Comparison of ENCODE assay signal across 30 cellular contexts in the genomic region with DNA sequence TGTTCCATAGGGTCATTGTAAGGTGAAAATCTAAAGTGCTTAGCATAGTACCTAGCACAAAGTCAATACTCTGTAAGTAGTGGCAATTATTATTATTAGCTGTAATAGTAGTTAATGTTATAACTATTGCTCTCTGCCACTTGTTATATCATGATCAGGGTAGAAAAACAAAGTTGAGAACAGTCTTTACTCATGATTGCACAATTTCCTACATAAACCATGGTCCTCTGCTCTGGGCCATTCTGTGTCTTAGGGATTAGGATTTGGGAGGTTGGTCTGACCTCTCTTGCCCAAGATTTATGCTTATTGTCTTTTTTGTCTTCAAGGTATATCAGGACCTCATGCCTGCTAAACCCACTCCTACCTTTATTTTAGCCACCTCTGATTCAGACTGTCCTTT.
"Had no signal": no experiment of that assay in that cellular context is flagged by ENCODE, and none has a peak within 500 bp of the region (broad histone marks: within the 10 kb centered on the region; RNA-seq: fewer than 3 reads in every experiment).

No MANE protein-coding gene starts in this region.

- H3K4me2 ChIP-seq: smooth muscle cell had no signal

- H3K9me3 ChIP-seq: adrenal gland, ascending aorta, heart left ventricle, ovary, sigmoid colon, stomach, suprapubic skin, tibial artery, upper lobe of right lung had no signal

- H3K36me3 Mint-ChIP-seq: brain; immature natural killer cell; mesothelial cell of epicardium; naive B cell; stimulated activated naive B cell treated with anti-CD40 and anti-IgM and Interleukin-4, amounts not matched to agents 10 μg/mL and 1 μg/mL and 100 μg/mL, for 72 hours had no signal

- H3K27me3 Mint-ChIP-seq: activated B cell treated with CpG ODN at 0.5 μM for 24 hours had no signal

- DNase-seq: activated B cell treated with CpG ODN at 0.5 μM for 24 hours; activated CD4-positive, alpha-beta T cell treated with anti-CD3 and anti-CD28 coated beads for 36 hours; activated effector memory CD4-positive, alpha-beta T cell treated with anti-CD3 and anti-CD28 coated beads, Interleukin-2, amount 50 U/mL, for 16 hours; activated naive CD4-positive, alpha-beta T cell treated with anti-CD3 and anti-CD28 coated beads for 36 hours; activated naive CD8-positive, alpha-beta T cell treated with anti-CD3 and anti-CD28 coated beads for 36 hours; activated T-cell treated with anti-CD3 and anti-CD28 coated beads for 4 hours; activated T-cell treated with anti-CD3 and anti-CD28 coated beads, Interleukin-2, amount 50 U/mL, for 72 hours; adrenal gland; caudate nucleus; foreskin keratinocyte; heart left ventricle; hypothalamus; immature natural killer cell; naive B cell; ovary; retina; sigmoid colon; stimulated activated CD4-positive, alpha-beta T cell treated with anti-CD3 and anti-CD28 coated beads, Interleukin-1b, Interleukin-23, amount 100 ng/mL, for 48 hours; stimulated activated naive B cell treated with anti-CD40 and anti-IgM and Interleukin-4, amounts not matched to agents 10 μg/mL and 1 μg/mL and 100 μg/mL, for 72 hours; stomach; T-helper 2 cell; tibial artery; upper lobe of right lung had no signal

- H3K27ac Mint-ChIP-seq: activated B cell treated with CpG ODN at 0.5 μM for 24 hours; activated CD4-positive, alpha-beta T cell treated with anti-CD3 and anti-CD28 coated beads for 36 hours; activated naive CD4-positive, alpha-beta T cell treated with anti-CD3 and anti-CD28 coated beads for 36 hours; activated naive CD8-positive, alpha-beta T cell treated with anti-CD3 and anti-CD28 coated beads for 36 hours; activated T-cell treated with anti-CD3 and anti-CD28 coated beads, Interleukin-2, amount 50 U/mL, for 72 hours; brain; immature natural killer cell; mesothelial cell of epicardium; naive B cell; progenitor cell of endocrine pancreas; stimulated activated naive B cell treated with anti-CD40 and anti-IgM and Interleukin-4, amounts not matched to agents 10 μg/mL and 1 μg/mL and 100 μg/mL, for 72 hours had no signal

- H3K4me3 Mint-ChIP-seq: activated B cell treated with CpG ODN at 0.5 μM for 24 hours; activated CD4-positive, alpha-beta T cell treated with anti-CD3 and anti-CD28 coated beads for 36 hours; activated naive CD4-positive, alpha-beta T cell treated with anti-CD3 and anti-CD28 coated beads for 36 hours; activated naive CD8-positive, alpha-beta T cell treated with anti-CD3 and anti-CD28 coated beads for 36 hours; activated T-cell treated with anti-CD3 and anti-CD28 coated beads, Interleukin-2, amount 50 U/mL, for 72 hours; immature natural killer cell; mesothelial cell of epicardium; stimulated activated naive B cell treated with anti-CD40 and anti-IgM and Interleukin-4, amounts not matched to agents 10 μg/mL and 1 μg/mL and 100 μg/mL, for 72 hours had no signal

- H3K36me3 ChIP-seq: adrenal gland, ascending aorta, heart left ventricle, ovary, sigmoid colon, stomach, suprapubic skin, tibial artery, upper lobe of right lung had no signal

- H3K27me3 ChIP-seq: adrenal gland, ascending aorta, heart left ventricle, ovary, sigmoid colon, stomach, suprapubic skin, tibial artery, upper lobe of right lung had no signal

- H3K4me1 ChIP-seq: foreskin keratinocyte, upper lobe of right lung had no signal

- H3K27ac ChIP-seq: adrenal gland, ascending aorta, foreskin keratinocyte, heart left ventricle, sigmoid colon, stomach, suprapubic skin, tibial artery, upper lobe of right lung had no signal

- FAIRE-seq: endothelial cell of umbilical vein had no signal

- H3K9me3 Mint-ChIP-seq: activated B cell treated with CpG ODN at 0.5 μM for 24 hours; activated naive CD4-positive, alpha-beta T cell treated with anti-CD3 and anti-CD28 coated beads for 36 hours; activated naive CD8-positive, alpha-beta T cell treated with anti-CD3 and anti-CD28 coated beads for 36 hours; activated T-cell treated with anti-CD3 and anti-CD28 coated beads, Interleukin-2, amount 50 U/mL, for 72 hours; brain; immature natural killer cell; mesothelial cell of epicardium; naive B cell; stimulated activated naive B cell treated with anti-CD40 and anti-IgM and Interleukin-4, amounts not matched to agents 10 μg/mL and 1 μg/mL and 100 μg/mL, for 72 hours had no signal

- H3K4me3 ChIP-seq: adrenal gland, ascending aorta, heart left ventricle, ovary, sigmoid colon, smooth muscle cell, stomach, suprapubic skin, tibial artery, upper lobe of right lung had no signal

- ATAC-seq: activated CD4-positive, alpha-beta T cell treated with anti-CD3 and anti-CD28 coated beads for 36 hours; activated T-cell treated with anti-CD3 and anti-CD28 coated beads, Interleukin-2, amount 50 U/mL, for 72 hours; foreskin keratinocyte; heart left ventricle; stimulated activated naive B cell treated with anti-CD40 and anti-IgM and Interleukin-4, amounts not matched to agents 10 μg/mL and 1 μg/mL and 100 μg/mL, for 72 hours; upper lobe of right lung had no signal
